In genomic region chr9:113486327-113486726, GRCh38 we compare ENCODE assay signal across 27 cellular contexts.
"Had no signal": no experiment of that assay in that cellular context is flagged by ENCODE, and none has a peak within 500 bp of the region (broad histone marks: within the 10 kb centered on the region; RNA-seq: fewer than 3 reads in every experiment).

No MANE protein-coding gene starts in this region.

- H3K27me3 Mint-ChIP-seq: activated T-cell treated with anti-CD3 and anti-CD28 coated beads, Interleukin-2, amount 50 U/mL, for 24 hours; dendritic cell treated with granulocyte-macrophage colony-stimulating factor and Interleukin-4, amounts not matched to agents 40 ng/mL and 50 ng/mL, for 4 days; naive thymus-derived CD8-positive, alpha-beta T cell had no signal

- H3K4me1 Mint-ChIP-seq: WTC11 had no signal

- H3K27ac ChIP-seq: cardiac muscle cell, foreskin keratinocyte, neural progenitor cell, tibial nerve had no signal

- H3K36me3 ChIP-seq: cardiac muscle cell, neural progenitor cell, tibial nerve, uterus had no signal

- H3K9ac ChIP-seq: neural progenitor cell had no signal

- DNase-seq: activated CD4-positive, alpha-beta T cell treated with anti-CD3 and anti-CD28 coated beads, Interleukin-2, amount 50 U/mL, for 4 hours; activated CD8-positive, alpha-beta memory T cell treated with anti-CD3 and anti-CD28 coated beads for 24 hours; activated CD8-positive, alpha-beta memory T cell treated with anti-CD3 and anti-CD28 coated beads, Interleukin-2, amount 50 U/mL, for 4 hours; activated naive CD4-positive, alpha-beta T cell treated with Interleukin-2 at 50 U/mL for 16 hours; activated T-cell treated with anti-CD3 and anti-CD28 coated beads, Interleukin-2, amount 50 U/mL, for 24 hours; amygdala; body of pancreas; effector CD4-positive, alpha-beta T cell; erythroblast; foreskin keratinocyte; glutamatergic neuron; naive thymus-derived CD8-positive, alpha-beta T cell; posterior cingulate gyrus; retina; stimulated activated CD4-positive, alpha-beta T cell treated with anti-CD3 and anti-CD28 coated beads, Interleukin-12 subunit alpha, Interleukin-12 subunit beta, amount 100 ng/mL, for 4 hours; stimulated activated CD4-positive, alpha-beta T cell treated with anti-CD3 and anti-CD28 coated beads, Interleukin-4, amount 100 ng/mL, for 4 hours; stimulated activated naive CD8-positive, alpha-beta T cell treated with anti-CD3 and anti-CD28 coated beads, Interleukin-15, Interleukin-2, amounts not matched to agents 100 U/mL and 50 U/mL, for 24 hours; substantia nigra; T-helper 9 cell; uterus had no signal

- H3K4me3 Mint-ChIP-seq: activated T-cell treated with anti-CD3 and anti-CD28 coated beads, Interleukin-2, amount 50 U/mL, for 24 hours; dendritic cell treated with granulocyte-macrophage colony-stimulating factor and Interleukin-4, amounts not matched to agents 40 ng/mL and 50 ng/mL, for 4 days; mesothelial cell of epicardium; naive thymus-derived CD8-positive, alpha-beta T cell; neural progenitor cell; WTC11 had no signal

- H3K9me3 ChIP-seq: body of pancreas, tibial nerve, uterus had no signal

- H3K27me3 ChIP-seq: body of pancreas, cardiac muscle cell, neural progenitor cell, tibial nerve, uterus had no signal

- H3K4me1 ChIP-seq: foreskin keratinocyte, neural progenitor cell had no signal

- H3K36me3 Mint-ChIP-seq: naive thymus-derived CD8-positive, alpha-beta T cell; WTC11 had no signal

- H3K4me3 ChIP-seq: body of pancreas, cardiac muscle cell, neural progenitor cell, tibial nerve, uterus had no signal

- H3K9me3 Mint-ChIP-seq: activated T-cell treated with anti-CD3 and anti-CD28 coated beads, Interleukin-2, amount 50 U/mL, for 24 hours; activated T-helper 2 cell treated with anti-CD3 and anti-CD28 coated beads, Interferon-gamma antibody, Interleukin-2, Interleukin-4, amounts not matched to agents 10 μg/mL and 5 μg/mL and 100 μg/mL, durations not matched to agents 14 hours and 24 hours and 36 hours; dendritic cell treated with granulocyte-macrophage colony-stimulating factor and Interleukin-4, amounts not matched to agents 40 ng/mL and 50 ng/mL, for 4 days; mesothelial cell of epicardium; naive thymus-derived CD8-positive, alpha-beta T cell; neural progenitor cell; WTC11 had no signal

- H3K27ac Mint-ChIP-seq: activated T-cell treated with anti-CD3 and anti-CD28 coated beads, Interleukin-2, amount 50 U/mL, for 24 hours; activated T-helper 2 cell treated with anti-CD3 and anti-CD28 coated beads, Interferon-gamma antibody, Interleukin-2, Interleukin-4, amounts not matched to agents 10 μg/mL and 5 μg/mL and 100 μg/mL, durations not matched to agents 14 hours and 24 hours and 36 hours; dendritic cell treated with granulocyte-macrophage colony-stimulating factor and Interleukin-4, amounts not matched to agents 40 ng/mL and 50 ng/mL, for 4 days; mesothelial cell of epicardium; neural progenitor cell; WTC11 had no signal
